In the genomic region with DNA sequence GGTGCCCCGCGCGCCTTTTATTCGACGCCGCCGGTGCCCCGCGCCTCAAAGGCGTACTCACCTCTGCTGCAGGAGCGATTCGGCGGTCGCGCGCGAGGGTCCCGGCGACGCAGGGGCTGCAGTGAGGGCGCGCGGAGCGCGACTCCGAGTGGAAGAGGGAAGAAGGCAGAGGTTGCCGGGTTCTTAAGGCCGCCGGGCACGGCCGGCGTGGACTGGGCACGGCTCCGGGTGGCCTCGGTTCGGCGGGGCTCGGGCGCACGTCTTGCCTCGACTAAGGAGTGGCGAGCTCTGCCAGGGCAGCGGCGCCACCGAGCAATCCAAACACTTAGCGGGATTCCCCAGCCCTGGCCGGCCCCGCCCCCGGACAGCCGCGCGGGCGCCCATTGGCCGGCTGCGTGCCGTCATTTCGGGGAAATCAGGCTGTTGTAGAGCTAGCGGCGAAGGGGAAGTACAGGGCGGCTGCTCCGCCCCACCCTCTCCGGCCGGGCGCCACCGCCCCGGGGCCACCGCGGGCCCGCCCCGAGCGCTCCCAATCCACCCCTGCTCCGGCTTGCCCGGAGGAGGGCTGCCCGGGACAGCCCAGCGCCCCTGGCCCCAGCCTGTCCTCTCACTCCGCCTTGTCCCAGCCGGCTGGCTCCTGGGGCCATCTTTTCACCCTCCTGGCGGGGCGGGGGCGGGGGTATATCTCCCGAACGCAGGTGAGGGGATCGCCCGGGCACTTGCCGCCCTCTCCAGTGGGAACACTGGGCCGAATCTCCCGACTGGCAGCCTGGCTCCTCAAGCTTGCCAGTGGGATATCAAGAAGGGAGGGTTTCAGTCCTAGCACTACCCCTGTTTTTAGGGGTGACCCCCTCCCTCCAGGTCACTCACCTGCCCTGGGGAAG, we compare ENCODE assay signal across 8 cellular contexts. TPM values are rescaled to one million over a fixed set of nuclear protein-coding genes. Genes with fewer than 3 reads are reported as not detected.
DNase-seq lines count a peak whose midpoint lies in the region; ATAC-seq and TF ChIP-seq lines count a peak whose summit lies in the region.

Gene IRF1 (minus strand): TSS at position 290 of the 884 bp plus-strand sequence. CDS start 1,295 bp downstream, outside the sequence.

- H3K27me3 ChIP-seq in osteoblast (ENCODE audit: insufficient read depth, low read length) = no peaks in the 10 kb centered on the region
- H3K27me3 ChIP-seq in thoracic aorta (replicated peaks; ENCODE audit: insufficient read depth) = no peaks in the 10 kb centered on the region

- TF ChIP-seq CTCF in osteoblast (IDR thresholded peaks at IDR 0.05; ENCODE audit: extremely low read depth, low read depth, low read length) = no peak
- TF ChIP-seq CTCF in thoracic aorta (IDR thresholded peaks at IDR 0.05) = no peak

- H3K4me1 Mint-ChIP-seq in activated naive CD4-positive, alpha-beta T cell treated with anti-CD3 and anti-CD28 coated beads, Interleukin-2, amount 50 U/mL, for 24 hours = peaks cover 63% of the 10 kb centered on the region

- no peaks in the 10 kb centered on the region for H3K27me3 Mint-ChIP-seq in activated naive CD4-positive, alpha-beta T cell treated with anti-CD3 and anti-CD28 coated beads, Interleukin-2, amount 50 U/mL, for 24 hours

- peak within 1 kb of the TSS; percentile 94 for H3K4me3 Mint-ChIP-seq in activated naive CD4-positive, alpha-beta T cell treated with anti-CD3 and anti-CD28 coated beads, Interleukin-2, amount 50 U/mL, for 24 hours

- H3K36me3 ChIP-seq in osteoblast (ENCODE audit: insufficient read depth, low read length) (peaks cover 30% of the 10 kb centered on the region), thoracic aorta (peaks cover 12% of the 10 kb centered on the region)

- peak within 1 kb of the TSS; percentile 97 for H3K4me2 ChIP-seq in osteoblast (ENCODE audit: insufficient read depth, low read length)

- peak; percentile 78 for ATAC-seq in HG02588 (IDR thresholded peaks at IDR 0.05; ENCODE audit: unreplicated experiment)
- ATAC-seq in SK-N-SH treated with all-trans-retinoic acid at 6 μM for 48 hours = peak; percentile 94
- peak; percentile 80 for ATAC-seq in thoracic aorta (ENCODE audit: insufficient number of reproducible peaks, low FRiP score, low read depth)

- peaks cover 44% of the 10 kb centered on the region for H4K20me1 ChIP-seq in osteoblast (ENCODE audit: insufficient read depth, low read length)

- peaks cover 43% of the 10 kb centered on the region for H3K4me1 ChIP-seq in osteoblast (ENCODE audit: insufficient read depth, low read length)
- H3K4me1 ChIP-seq in thoracic aorta (ENCODE audit: control insufficient read depth in 1 of 2, low read depth in 2 of 2) = peaks cover 30 to 57% of the 10 kb centered on the region in 2 donors

- H3K9me3 Mint-ChIP-seq in activated naive CD4-positive, alpha-beta T cell treated with anti-CD3 and anti-CD28 coated beads, Interleukin-2, amount 50 U/mL, for 24 hours = no peaks in the 10 kb centered on the region

- H2AFZ ChIP-seq in osteoblast (ENCODE audit: low read length) = peak within 1 kb of the TSS; percentile 65

- H3K27ac ChIP-seq in osteoblast (ENCODE audit: low read depth, low read length) (peak within 1 kb of the TSS; percentile 90), thoracic aorta (peak within 1 kb of the TSS; percentile 94 to 95)

- H3K27ac Mint-ChIP-seq in activated naive CD4-positive, alpha-beta T cell treated with anti-CD3 and anti-CD28 coated beads, Interleukin-2, amount 50 U/mL, for 24 hours = peak within 1 kb of the TSS; percentile 99

- no peaks in the 10 kb centered on the region for H3K9me3 ChIP-seq in osteoblast (ENCODE audit: low read depth, low read length)
- H3K9me3 ChIP-seq in thoracic aorta = no peaks in the 10 kb centered on the region

- H3K4me3 ChIP-seq in osteoblast (ENCODE audit: insufficient read depth, low read length) (peak within 1 kb of the TSS; percentile 95), thoracic aorta (peak within 1 kb of the TSS; percentile 94)

- TF ChIP-seq POLR2A in GM10847 (IDR thresholded peaks at IDR 0.05; ENCODE audit: extremely low read depth, insufficient read length) = peak; percentile 98

- H3K36me3 Mint-ChIP-seq in activated naive CD4-positive, alpha-beta T cell treated with anti-CD3 and anti-CD28 coated beads, Interleukin-2, amount 50 U/mL, for 24 hours = peaks cover 40% of the 10 kb centered on the region

- peaks cover 39% of the 10 kb centered on the region for H3K79me2 ChIP-seq in osteoblast (ENCODE audit: insufficient read depth, low read length)

- DNase-seq in NCI-H1048 (lab: John Stamatoyannopoulos, UW) = peak; percentile 89
- peak; percentile 36 for DNase-seq in glomerular endothelial cell (ENCODE audit: extremely low read depth, low read depth, low spot score)
- peak; percentile 100 for DNase-seq in osteoblast (ENCODE audit: insufficient read length, low spot score, missing footprints)
- DNase-seq in thoracic aorta (ENCODE audit: low spot score) = peak; percentile 89

TF ChIP-seq in SK-N-SH treated with all-trans-retinoic acid at 6 μM for 48 hours, 23 proteins besides CTCF, POLR2A, EP300 and RAD21:
- TF ChIP-seq TCF4 (CRISPR knock-in tag; IDR thresholded peaks at IDR 0.05; ENCODE audit: borderline replicate concordance) = no peak
- TF ChIP-seq ARNTL (CRISPR knock-in tag; IDR thresholded peaks at IDR 0.05; ENCODE audit: borderline replicate concordance, low read depth) = no peak
- TF ChIP-seq ESRRG (CRISPR knock-in tag; IDR thresholded peaks at IDR 0.05) = peak; percentile 76; the same call in 1 of the 2 replicates
- TF ChIP-seq, protein P1, sequence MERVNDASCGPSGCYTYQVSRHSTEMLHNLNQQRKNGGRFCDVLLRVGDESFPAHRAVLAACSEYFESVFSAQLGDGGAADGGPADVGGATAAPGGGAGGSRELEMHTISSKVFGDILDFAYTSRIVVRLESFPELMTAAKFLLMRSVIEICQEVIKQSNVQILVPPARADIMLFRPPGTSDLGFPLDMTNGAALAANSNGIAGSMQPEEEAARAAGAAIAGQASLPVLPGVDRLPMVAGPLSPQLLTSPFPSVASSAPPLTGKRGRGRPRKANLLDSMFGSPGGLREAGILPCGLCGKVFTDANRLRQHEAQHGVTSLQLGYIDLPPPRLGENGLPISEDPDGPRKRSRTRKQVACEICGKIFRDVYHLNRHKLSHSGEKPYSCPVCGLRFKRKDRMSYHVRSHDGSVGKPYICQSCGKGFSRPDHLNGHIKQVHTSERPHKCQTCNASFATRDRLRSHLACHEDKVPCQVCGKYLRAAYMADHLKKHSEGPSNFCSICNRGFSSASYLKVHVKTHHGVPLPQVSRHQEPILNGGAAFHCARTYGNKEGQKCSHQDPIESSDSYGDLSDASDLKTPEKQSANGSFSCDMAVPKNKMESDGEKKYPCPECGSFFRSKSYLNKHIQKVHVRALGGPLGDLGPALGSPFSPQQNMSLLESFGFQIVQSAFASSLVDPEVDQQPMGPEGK (CRISPR knock-in tag; IDR thresholded peaks at IDR 0.05; ENCODE audit: borderline replicate concordance) = 0 out of 2 replicates have a peak, but pooled peaks have one; percentile 25
- TF ChIP-seq, protein P2, sequence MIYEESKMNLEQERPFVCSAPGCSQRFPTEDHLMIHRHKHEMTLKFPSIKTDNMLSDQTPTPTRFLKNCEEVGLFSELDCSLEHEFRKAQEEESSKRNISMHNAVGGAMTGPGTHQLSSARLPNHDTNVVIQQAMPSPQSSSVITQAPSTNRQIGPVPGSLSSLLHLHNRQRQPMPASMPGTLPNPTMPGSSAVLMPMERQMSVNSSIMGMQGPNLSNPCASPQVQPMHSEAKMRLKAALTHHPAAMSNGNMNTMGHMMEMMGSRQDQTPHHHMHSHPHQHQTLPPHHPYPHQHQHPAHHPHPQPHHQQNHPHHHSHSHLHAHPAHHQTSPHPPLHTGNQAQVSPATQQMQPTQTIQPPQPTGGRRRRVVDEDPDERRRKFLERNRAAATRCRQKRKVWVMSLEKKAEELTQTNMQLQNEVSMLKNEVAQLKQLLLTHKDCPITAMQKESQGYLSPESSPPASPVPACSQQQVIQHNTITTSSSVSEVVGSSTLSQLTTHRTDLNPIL (CRISPR knock-in tag; IDR thresholded peaks at IDR 0.05; ENCODE audit: low read depth) = no peak
- TF ChIP-seq ZC3H10 (CRISPR knock-in tag; IDR thresholded peaks at IDR 0.05) = 0 out of 2 replicates have a peak, but pooled peaks have one; percentile 12
- no peak for TF ChIP-seq ZNF8 (CRISPR knock-in tag; IDR thresholded peaks at IDR 0.05)
- TF ChIP-seq ZFP3 (CRISPR knock-in tag; IDR thresholded peaks at IDR 0.05) = 0 out of 2 replicates have a peak, but pooled peaks have one; percentile 40
- TF ChIP-seq, protein P3, sequence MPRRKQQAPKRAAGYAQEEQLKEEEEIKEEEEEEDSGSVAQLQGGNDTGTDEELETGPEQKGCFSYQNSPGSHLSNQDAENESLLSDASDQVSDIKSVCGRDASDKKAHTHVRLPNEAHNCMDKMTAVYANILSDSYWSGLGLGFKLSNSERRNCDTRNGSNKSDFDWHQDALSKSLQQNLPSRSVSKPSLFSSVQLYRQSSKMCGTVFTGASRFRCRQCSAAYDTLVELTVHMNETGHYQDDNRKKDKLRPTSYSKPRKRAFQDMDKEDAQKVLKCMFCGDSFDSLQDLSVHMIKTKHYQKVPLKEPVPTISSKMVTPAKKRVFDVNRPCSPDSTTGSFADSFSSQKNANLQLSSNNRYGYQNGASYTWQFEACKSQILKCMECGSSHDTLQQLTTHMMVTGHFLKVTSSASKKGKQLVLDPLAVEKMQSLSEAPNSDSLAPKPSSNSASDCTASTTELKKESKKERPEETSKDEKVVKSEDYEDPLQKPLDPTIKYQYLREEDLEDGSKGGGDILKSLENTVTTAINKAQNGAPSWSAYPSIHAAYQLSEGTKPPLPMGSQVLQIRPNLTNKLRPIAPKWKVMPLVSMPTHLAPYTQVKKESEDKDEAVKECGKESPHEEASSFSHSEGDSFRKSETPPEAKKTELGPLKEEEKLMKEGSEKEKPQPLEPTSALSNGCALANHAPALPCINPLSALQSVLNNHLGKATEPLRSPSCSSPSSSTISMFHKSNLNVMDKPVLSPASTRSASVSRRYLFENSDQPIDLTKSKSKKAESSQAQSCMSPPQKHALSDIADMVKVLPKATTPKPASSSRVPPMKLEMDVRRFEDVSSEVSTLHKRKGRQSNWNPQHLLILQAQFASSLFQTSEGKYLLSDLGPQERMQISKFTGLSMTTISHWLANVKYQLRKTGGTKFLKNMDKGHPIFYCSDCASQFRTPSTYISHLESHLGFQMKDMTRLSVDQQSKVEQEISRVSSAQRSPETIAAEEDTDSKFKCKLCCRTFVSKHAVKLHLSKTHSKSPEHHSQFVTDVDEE (CRISPR knock-in tag; IDR thresholded peaks at IDR 0.05) = peak; percentile 10; the same call in 1 of the 2 replicates
- no peak for TF ChIP-seq ISL1 (CRISPR knock-in tag; IDR thresholded peaks at IDR 0.05)
- TF ChIP-seq RARB (CRISPR knock-in tag; IDR thresholded peaks at IDR 0.05) = no peak

RNA-seq across cellular contexts. Expression of gene IRF1, which starts in this region (rescaled TPM):
- total RNA-seq in glomerular endothelial cell = 71.5 and 73.6 TPM in 2 replicates
- 19.7 and 22.1 TPM in 2 replicates for total RNA-seq in osteoblast
- total RNA-seq in thoracic aorta = 10 to 100 TPM; 31.3 to 57.7 TPM

Comparison
In these comparisons a context has a peak if more than half of its experiments do, and no peak if none do; other contexts are left out.
1. Peak in every context shown above with its lines: DNase-seq, ATAC-seq, H3K4me3 ChIP-seq and H3K27ac ChIP-seq.
2. DNase-seq: peak in every context shown above with its lines; median percentile 100 in osteoblast; 89 in NCI-H1048; 89 in thoracic aorta; 36 in glomerular endothelial cell.